In genomic region chr17:81221371-81221841, GRCh38 we compare ENCODE assay signal across 10 cellular contexts. TPM values are rescaled to one million over a fixed set of nuclear protein-coding genes. Genes with fewer than 3 reads are reported as not detected.
A peak's percentile ranks its signal among the peaks of the same experiment; 100 is the strongest.
DNase-seq lines count a peak whose midpoint lies in the region; ATAC-seq and TF ChIP-seq lines count a peak whose summit lies in the region.
"Had no signal": no experiment of that assay in that cellular context is flagged by ENCODE, and none has a peak within 500 bp of the region (broad histone marks: within the 10 kb centered on the region; RNA-seq: fewer than 3 reads in every experiment).

No MANE protein-coding gene starts in this region.

- CTCF ChIA-PET in activated CD4-positive, alpha-beta memory T cell treated with anti-CD3 and anti-CD28 coated beads, Interleukin-2, amount 10 ng/mL, durations not matched to agents 7 days and 5 days (lab: Charles Lee): no interaction called here

- POLR2A ChIA-PET in activated CD4-positive, alpha-beta memory T cell treated with anti-CD3 and anti-CD28 coated beads, Interleukin-2, amount 10 ng/mL, durations not matched to agents 7 days and 5 days (lab: Charles Lee): interaction anchor here (1.6 kb wide), 1 partner anchor 18 kb away, joined by 5 read pairs; the partner anchor contains the start of genes NDUFAF8 and TEPSIN

- H3K4me3 ChIP-seq in heart right ventricle (peak overlapping the region in 7 of 10 donors; percentile 69 to 93 (median 87)), iPS-15b (ENCODE audit: low read depth, low read length) (peak overlapping the region; percentile 71), vagina (peak overlapping the region; percentile 76 to 82)

- no peaks in the 10 kb centered on the region for H3K36me3 Mint-ChIP-seq in activated CD4-positive, alpha-beta memory T cell treated with anti-CD3 and anti-CD28 coated beads, Interleukin-2, amount 10 ng/mL, durations not matched to agents 7 days and 5 days (ENCODE audit: low read depth)

- no peak for TF ChIP-seq POLR2A in vagina (IDR thresholded peaks at IDR 0.05)

- H3K27me3 ChIP-seq in heart right ventricle: no peaks in the 10 kb centered on the region
- peaks cover 6% of the 10 kb centered on the region for H3K27me3 ChIP-seq in iPS-15b (ENCODE audit: control insufficient read depth, insufficient read depth, low read length)
- H3K27me3 ChIP-seq in vagina: no peaks in the 10 kb centered on the region

- H3K9ac ChIP-seq in iPS-15b (ENCODE audit: low read depth, low read length): no peak overlapping the region

- intact Hi-C loops in heart right ventricle (cut with DNase I): loop anchor here in 1 of 10 donors (10.0 kb wide), 1 partner anchor 77 kb away; no protein-coding TSS in a partner anchor
- intact Hi-C loops in left ventricle myocardium superior (cut with micrococcal nuclease): no loop called here
- intact Hi-C loops in vagina (cut with DNase I): no loop called here
- intact Hi-C loops in posterior cingulate gyrus (cut with DNase I): no loop called here

- 70 to 73% methylated on average over 11 of the region's 11 CpGs for WGBS in heart right ventricle, 2 donors

- DNase-seq in heart right ventricle (no peak), left ventricle myocardium superior (no peak), vagina (ENCODE audit: extremely low spot score in 2 of 2) (no peak), cerebellum (ENCODE audit: low spot score) (no peak), posterior cingulate gyrus (no peak), UCSD-AML1 (lab: John Stamatoyannopoulos, UW; ENCODE audit: unreplicated experiment) (no peak)
- DNase-seq in activated CD4-positive, alpha-beta memory T cell treated with anti-CD3 and anti-CD28 coated beads, Interleukin-2, amount 10 ng/mL, durations not matched to agents 7 days and 5 days: no peak
- DNase-seq: hippocampal formation, NCI-H524 treated with DMSO at 0.1 percent for 48 hours had no signal

- H3K4me1 ChIP-seq in heart right ventricle (peaks cover 7 to 24% (median 17%) of the 10 kb centered on the region in 9 donors), iPS-15b (ENCODE audit: control insufficient read depth, insufficient read depth, low read length) (peaks cover 6% of the 10 kb centered on the region), vagina (peaks cover 23% of the 10 kb centered on the region)

- no peak overlapping the region for H3K27ac Mint-ChIP-seq in activated CD4-positive, alpha-beta memory T cell treated with anti-CD3 and anti-CD28 coated beads, Interleukin-2, amount 10 ng/mL, durations not matched to agents 7 days and 5 days

- H3K9me3 ChIP-seq in heart right ventricle: no peaks in the 10 kb centered on the region
- H3K9me3 ChIP-seq in iPS-15b (ENCODE audit: control insufficient read depth, insufficient read depth, low read length): no peaks in the 10 kb centered on the region
- H3K9me3 ChIP-seq in vagina: no peaks in the 10 kb centered on the region

- peak overlapping the region; percentile 77 for H3K4me3 Mint-ChIP-seq in activated CD4-positive, alpha-beta memory T cell treated with anti-CD3 and anti-CD28 coated beads, Interleukin-2, amount 10 ng/mL, durations not matched to agents 7 days and 5 days

- no peak overlapping the region for H3K27ac ChIP-seq in heart right ventricle
- no peak overlapping the region for H3K27ac ChIP-seq in vagina

- H3K36me3 ChIP-seq in heart right ventricle: peaks cover 0 to 20% (median 6%) of the 10 kb centered on the region in 9 donors
- H3K36me3 ChIP-seq in iPS-15b (ENCODE audit: control insufficient read depth, insufficient read depth, low read length): peaks cover 10% of the 10 kb centered on the region
- no peaks in the 10 kb centered on the region for H3K36me3 ChIP-seq in vagina

- TF ChIP-seq CTCF in heart right ventricle (IDR thresholded peaks at IDR 0.05) (no peak), vagina (IDR thresholded peaks at IDR 0.05) (no peak)

- peaks cover 17% of the 10 kb centered on the region for H3K4me1 Mint-ChIP-seq in activated CD4-positive, alpha-beta memory T cell treated with anti-CD3 and anti-CD28 coated beads, Interleukin-2, amount 10 ng/mL, durations not matched to agents 7 days and 5 days

- ATAC-seq in heart right ventricle: no peak
- ATAC-seq in left ventricle myocardium superior: no peak

- H3K27me3 Mint-ChIP-seq in activated CD4-positive, alpha-beta memory T cell treated with anti-CD3 and anti-CD28 coated beads, Interleukin-2, amount 10 ng/mL, durations not matched to agents 7 days and 5 days: peaks cover 3% of the 10 kb centered on the region

- H3K9me3 Mint-ChIP-seq in activated CD4-positive, alpha-beta memory T cell treated with anti-CD3 and anti-CD28 coated beads, Interleukin-2, amount 10 ng/mL, durations not matched to agents 7 days and 5 days: peaks cover 3% of the 10 kb centered on the region

RNA-seq across cellular contexts. Expression of gene CEP131, which starts 1.4 kb away (rescaled TPM):
- total RNA-seq in heart right ventricle: 10 to 100 TPM in 1 of 10 donors, 1 to 10 TPM in 9; 6.4 to 14.4 (median 7.6) TPM
- 10 to 100 TPM in 1 of 2 donors, 1 to 10 TPM in 1; 8.8 to 20.9 TPM for polyA plus RNA-seq in heart right ventricle
- 13.6 TPM for total RNA-seq in left ventricle myocardium superior
- 10 to 100 TPM; 10.1 to 11.6 TPM for total RNA-seq in activated CD4-positive, alpha-beta memory T cell treated with anti-CD3 and anti-CD28 coated beads, Interleukin-2, amount 10 ng/mL, durations not matched to agents 7 days and 5 days
- 6.1 TPM for total RNA-seq in vagina
- 13.3 TPM for total RNA-seq in cerebellum

RNA-seq across cellular contexts. Expression of gene TEPSIN, which starts 17.4 kb away (rescaled TPM):
- total RNA-seq in heart right ventricle (10 to 100 TPM in 4 of 10 donors, 1 to 10 TPM in 6; 6.2 to 21.4 (median 9.2) TPM), left ventricle myocardium superior (13.8 TPM), vagina (35.4 TPM), cerebellum (9.8 TPM)
- polyA plus RNA-seq in heart right ventricle: 10 to 100 TPM; 12.5 to 30.4 TPM
- 10 to 100 TPM; 55.0 to 55.4 TPM for total RNA-seq in activated CD4-positive, alpha-beta memory T cell treated with anti-CD3 and anti-CD28 coated beads, Interleukin-2, amount 10 ng/mL, durations not matched to agents 7 days and 5 days

RNA-seq across cellular contexts. Expression of gene NDUFAF8, which starts 17.7 kb away (rescaled TPM):
- total RNA-seq in heart right ventricle (10 to 100 TPM; 49.6 to 74.8 (median 58.9) TPM), left ventricle myocardium superior (53.7 TPM), vagina (52.5 TPM), cerebellum (15.7 TPM)
- 10 to 100 TPM; 41.5 to 68.0 TPM for polyA plus RNA-seq in heart right ventricle
- total RNA-seq in activated CD4-positive, alpha-beta memory T cell treated with anti-CD3 and anti-CD28 coated beads, Interleukin-2, amount 10 ng/mL, durations not matched to agents 7 days and 5 days: 10 to 100 TPM; 27.8 to 33.5 TPM

RNA-seq across cellular contexts. Expression of gene AATK, which starts 55.4 kb away (rescaled TPM):
- 1 to 10 TPM; 3.5 to 8.5 (median 6.2) TPM for total RNA-seq in heart right ventricle
- polyA plus RNA-seq in heart right ventricle: 1 to 10 TPM; 1.5 to 6.5 TPM
- total RNA-seq in left ventricle myocardium superior: 14.5 TPM
- total RNA-seq in activated CD4-positive, alpha-beta memory T cell treated with anti-CD3 and anti-CD28 coated beads, Interleukin-2, amount 10 ng/mL, durations not matched to agents 7 days and 5 days: 1 to 10 TPM; 1.1 to 1.8 TPM
- 6.4 TPM for total RNA-seq in vagina
- 7.3 TPM for total RNA-seq in cerebellum

RNA-seq across cellular contexts. Expression of gene PVALEF, which starts 56.1 kb away (rescaled TPM):
- total RNA-seq in heart right ventricle: not detected
- polyA plus RNA-seq in heart right ventricle: not detected
- 0.20 TPM for total RNA-seq in left ventricle myocardium superior
- not detected for total RNA-seq in activated CD4-positive, alpha-beta memory T cell treated with anti-CD3 and anti-CD28 coated beads, Interleukin-2, amount 10 ng/mL, durations not matched to agents 7 days and 5 days
- not detected for total RNA-seq in vagina
- total RNA-seq in cerebellum: not detected
